8 cellular contexts compared by ENCODE assay signal in genomic region chr4:118865091-118865708, GRCh38. TPM values are rescaled to one million over a fixed set of nuclear protein-coding genes. Genes with fewer than 3 reads are reported as not detected.
A peak's percentile ranks its signal among the peaks of the same experiment; 100 is the strongest.
DNase-seq lines count a peak whose midpoint lies in the region; ATAC-seq, FAIRE-seq and TF ChIP-seq lines count a peak whose summit lies in the region.

No MANE protein-coding gene starts in this region.

- ATAC-seq in GM19043 (IDR thresholded peaks at IDR 0.05; ENCODE audit: low read depth, unreplicated experiment) = peak; percentile 87
- ATAC-seq in HG03469 (IDR thresholded peaks at IDR 0.05; ENCODE audit: unreplicated experiment) = peak; percentile 83
- no peak for ATAC-seq in HG03135 (IDR thresholded peaks at IDR 0.05; ENCODE audit: unreplicated experiment)

- H3K4me3 ChIP-seq in brain microvascular endothelial cell (ENCODE audit: low read depth, low read length) = no peak overlapping the region
- no peak overlapping the region for H3K4me3 ChIP-seq in transverse colon

- H3K36me3 ChIP-seq in brain microvascular endothelial cell (replicated peaks) (no peaks in the 10 kb centered on the region), transverse colon (no peaks in the 10 kb centered on the region)

- peak; percentile 89 for TF ChIP-seq CTCF in brain microvascular endothelial cell (IDR thresholded peaks at IDR 0.05; ENCODE audit: low read depth, low read length, missing control alignments)
- peak; percentile 49 to 60 (median 53) for TF ChIP-seq CTCF in transverse colon (IDR thresholded peaks at IDR 0.05)

- peaks cover 0 to 3% (median 0%) of the 10 kb centered on the region in 4 donors for H3K4me1 ChIP-seq in transverse colon

- DNase-seq in COLO829 (ENCODE audit: low spot score) = peak; percentile 77
- peak; percentile 88 for DNase-seq in NCI-H69 (lab: John Stamatoyannopoulos, UW)
- DNase-seq in brain microvascular endothelial cell = peak; percentile 51
- peak; percentile 20 for DNase-seq in transverse colon

- intact Hi-C loops in transverse colon (cut with DNase I; ENCODE audit: low total_unique reads) = no loop called here

- H3K27ac ChIP-seq in brain microvascular endothelial cell (no peak overlapping the region), transverse colon (no peak overlapping the region)

- peak; percentile 92 for FAIRE-seq in islet of Langerhans (lab: Jason Lieb, UNC)

- H3K9me3 ChIP-seq in transverse colon = no peaks in the 10 kb centered on the region

- TF ChIP-seq POLR2A in transverse colon (IDR thresholded peaks at IDR 0.05) = no peak

- no peak for TF ChIP-seq EP300 in transverse colon (IDR thresholded peaks at IDR 0.05; ENCODE audit: low read depth)

- in situ Hi-C loops in brain microvascular endothelial cell (cut with HindIII; ENCODE audit: low pct_ligation_motif_present, low sequenced_read_pairs) (no loop called here), transverse colon (cut with MboI; ENCODE audit: low pct_ligation_motif_present in 1 of 4, low pct_unique_long_range_greater_than_20kb in 1 of 4, low sequenced_read_pairs in 3 of 4) (no loop called here)

- 0 to 11% methylated on average over 3 to 5 of the region's 5 CpGs for WGBS in transverse colon (ENCODE audit: low coverage in 1 of 2), 2 donors

- H3K27me3 ChIP-seq in brain microvascular endothelial cell (replicated peaks) (no peaks in the 10 kb centered on the region), transverse colon (no peaks in the 10 kb centered on the region)

RNA-seq across cellular contexts. Expression of gene SYNPO2, which starts 23.5 kb away (rescaled TPM):
- 100 to 1,000 TPM in 3 of 4 donors, 10 to 100 TPM in 1; 99.7 to 400 (median 145) TPM for total RNA-seq in transverse colon

RNA-seq across cellular contexts. Expression of gene SEC24D, which starts 29.3 kb away (rescaled TPM):
- 10 to 100 TPM in 3 of 4 donors, 1 to 10 TPM in 1; 9.7 to 37.9 (median 17.0) TPM for total RNA-seq in transverse colon

Comparison
In these comparisons a context has a peak if more than half of its experiments do, and no peak if none do; other contexts are left out.
1. DNase-seq: peak in every context shown above with its lines; median percentile 88 in NCI-H69; 77 in COLO829; 51 in brain microvascular endothelial cell; 20 in transverse colon.